Comparison of ENCODE assay signal across 24 cellular contexts in genomic region chr11:79040348-79040747, GRCh38.
DNase-seq lines count a peak whose midpoint lies in the region; ATAC-seq and TF ChIP-seq lines count a peak whose summit lies in the region.
"Had no signal": no experiment of that assay in that cellular context is flagged by ENCODE, and none has a peak within 500 bp of the region (broad histone marks: within the 10 kb centered on the region; RNA-seq: fewer than 3 reads in every experiment).

No MANE protein-coding gene starts in this region.

- intact Hi-C loops in IMR-90 (cut with micrococcal nuclease) (no loop called here), lower leg skin (cut with DNase I; ENCODE audit: low total_unique reads) (no loop called here)
- intact Hi-C loops in CD4-positive, alpha-beta memory T cell (cut with micrococcal nuclease), result no loop called here

- ATAC-seq in IMR-90 (ENCODE audit: low read depth), result no peak
- ATAC-seq: activated CD4-positive, CD25-positive, alpha-beta regulatory T cell treated with anti-CD3 and anti-CD28 coated beads, Interleukin-2, amount 50 U/mL, for 24 hours; K562; lower lobe of right lung; sciatic nerve had no signal

- H3K23ac ChIP-seq in IMR-90 (ENCODE audit: low read depth, low read length), result no peak overlapping the region

- no peak overlapping the region for H3K56ac ChIP-seq in IMR-90 (ENCODE audit: extremely low read depth, insufficient read depth, low read length)

- H3K27me3 ChIP-seq in IMR-90 (ENCODE audit: control insufficient read depth, insufficient read depth, low read length), result 0 out of 2 replicates have a peak, but pooled peaks cover 1% of the 10 kb centered on the region
- H3K27me3 ChIP-seq in CD4-positive, alpha-beta memory T cell (ENCODE audit: insufficient read depth, low read length), result no peaks in the 10 kb centered on the region

- peaks cover 8% of the 10 kb centered on the region; the same call in 1 of the 2 replicates for H3K4me1 ChIP-seq in IMR-90 (ENCODE audit: control insufficient read depth, insufficient read depth, low read length)
- no peaks in the 10 kb centered on the region for H3K4me1 ChIP-seq in CD4-positive, alpha-beta memory T cell (ENCODE audit: insufficient read depth, low read length)
- H3K4me1 ChIP-seq: lower lobe of right lung had no signal

- no peak overlapping the region for H4K8ac ChIP-seq in IMR-90 (ENCODE audit: low read depth in 2 of 2, low read length in 2 of 2)

- no peak overlapping the region for H3K9ac ChIP-seq in IMR-90 (ENCODE audit: low read depth, low read length)

- H3K36me3 ChIP-seq in IMR-90 (ENCODE audit: control insufficient read depth, insufficient read depth, low read length), result no peaks in the 10 kb centered on the region; the same call in 1 of the 2 replicates
- no peaks in the 10 kb centered on the region for H3K36me3 ChIP-seq in CD4-positive, alpha-beta memory T cell (ENCODE audit: insufficient read depth, low read length)
- H3K36me3 ChIP-seq: lower lobe of right lung had no signal

- no peak overlapping the region for H3K18ac ChIP-seq in IMR-90 (ENCODE audit: low read depth, low read length)

- H3K4me2 ChIP-seq in IMR-90 (ENCODE audit: low read depth, low read length), result no peak overlapping the region

- POLR2A ChIA-PET in IMR-90 (lab: Charles Lee; ENCODE audit: unreplicated experiment), result no interaction called here
- POLR2A ChIA-PET in CD4-positive, alpha-beta memory T cell (lab: Charles Lee; ENCODE audit: partially characterized antibody), result no interaction called here

- H2BK15ac ChIP-seq in IMR-90 (ENCODE audit: low read depth, low read length), result no peak overlapping the region

- no peak overlapping the region for H4K91ac ChIP-seq in IMR-90 (ENCODE audit: insufficient read depth, low read depth, low read length)

- H3K4me3 ChIP-seq in IMR-90 (ENCODE audit: insufficient read depth, low read depth, low read length) (no peak overlapping the region), choroid plexus epithelial cell (ENCODE audit: low read depth, low read length) (no peak overlapping the region), lower leg skin (ENCODE audit: low read depth, poor library complexity, severe bottlenecking) (no peak overlapping the region)
- H3K4me3 ChIP-seq in CD4-positive, alpha-beta memory T cell (ENCODE audit: low read length in 2 of 2), result no peak overlapping the region
- H3K4me3 ChIP-seq: K562, lower lobe of right lung had no signal

- H2AFZ ChIP-seq in IMR-90 (replicated peaks; ENCODE audit: low read length, poor library complexity), result no peak overlapping the region

- in situ Hi-C loops in IMR-90 (cut with MboI; ENCODE audit: low sequenced_read_pairs) (no loop called here), GM13976 (cut with MboI; ENCODE audit: low sequenced_read_pairs, unreplicated experiment) (no loop called here)

- H3K4ac ChIP-seq in IMR-90 (ENCODE audit: low read depth, low read length), result no peak overlapping the region

- H3K79me1 ChIP-seq in IMR-90 (ENCODE audit: low read depth in 1 of 2, low read length in 2 of 2), result no peaks in the 10 kb centered on the region

- H4K5ac ChIP-seq in IMR-90 (ENCODE audit: low read depth, low read length), result no peak overlapping the region

- WGBS in IMR-90 (ENCODE audit: extremely low coverage in 2 of 2, insufficient read length in 1 of 2), 2 experiments, result no CpG with 5 or more reads among the region's 1 CpG
- WGBS in lower leg skin, 2 donors, result 37 to 60% methylated on average over 1 of the region's 1 CpG

- no peak for TF ChIP-seq RAD21 in IMR-90 (IDR thresholded peaks at IDR 0.05; ENCODE audit: low read length)

- BruUV-seq in IMR-90 (replicated peaks; lab: Mats Ljungman, UMichigan), result no TSS peak

- DNase-seq in Ammon's horn (ENCODE audit: low spot score) (peak; percentile 57), IMR-90 (peak; percentile 40), choroid plexus epithelial cell (ENCODE audit: low read depth) (peak; percentile 36), inferior parietal cortex (ENCODE audit: extremely low spot score) (peak; percentile 43), AG08396 (ENCODE audit: low spot score) (no peak), GM13976 (ENCODE audit: low spot score) (no peak), lower leg skin (ENCODE audit: low spot score in 2 of 2) (no peak)
- DNase-seq in CD4-positive, alpha-beta memory T cell, result no peak
- DNase-seq: ACHN; activated CD4-positive, alpha-beta memory T cell treated with anti-CD3 and anti-CD28 coated beads for 36 hours; activated effector memory CD4-positive, alpha-beta T cell treated with Interleukin-2 at 50 U/mL for 16 hours; activated naive CD8-positive, alpha-beta T cell treated with anti-CD3 and anti-CD28 coated beads, Interleukin-2, amount 10 ng/mL, durations not matched to agents 7 days and 5 days; lower lobe of right lung; NCI-H1436; NCI-H82; OCI-M1; Right ventricle myocardium superior; stimulated activated naive CD4-positive, alpha-beta T cell treated with Interleukin-2 at 50 U/mL for 16 hours; SW 1271 had no signal

- no peak overlapping the region for H2BK120ac ChIP-seq in IMR-90 (ENCODE audit: low read depth, low read length)

- H3K14ac ChIP-seq in IMR-90 (replicated peaks; ENCODE audit: low read depth, low read length), result no peak overlapping the region

- no peak overlapping the region for H3K4me3 Mint-ChIP-seq in CD4-positive, alpha-beta memory T cell
- H3K4me3 Mint-ChIP-seq: activated CD4-positive, alpha-beta memory T cell treated with anti-CD3 and anti-CD28 coated beads for 36 hours; activated naive CD8-positive, alpha-beta T cell treated with anti-CD3 and anti-CD28 coated beads, Interleukin-2, amount 10 ng/mL, durations not matched to agents 7 days and 5 days had no signal

- H3K36me3 Mint-ChIP-seq in CD4-positive, alpha-beta memory T cell, result no peaks in the 10 kb centered on the region
- H3K36me3 Mint-ChIP-seq: activated CD4-positive, alpha-beta memory T cell treated with anti-CD3 and anti-CD28 coated beads for 36 hours; activated naive CD8-positive, alpha-beta T cell treated with anti-CD3 and anti-CD28 coated beads, Interleukin-2, amount 10 ng/mL, durations not matched to agents 7 days and 5 days; CD14-positive monocyte had no signal

- no peak overlapping the region for H3K27ac Mint-ChIP-seq in CD4-positive, alpha-beta memory T cell
- H3K27ac Mint-ChIP-seq: activated CD4-positive, alpha-beta memory T cell treated with anti-CD3 and anti-CD28 coated beads for 36 hours; activated naive CD8-positive, alpha-beta T cell treated with anti-CD3 and anti-CD28 coated beads, Interleukin-2, amount 10 ng/mL, durations not matched to agents 7 days and 5 days; CD14-positive monocyte had no signal

- no peak overlapping the region for H2BK5ac ChIP-seq in IMR-90 (ENCODE audit: low read depth, low read length, poor library complexity, severe bottlenecking)

- H2BK20ac ChIP-seq in IMR-90 (ENCODE audit: low read depth, low read length), result no peak overlapping the region

- no peak overlapping the region for H2AK5ac ChIP-seq in IMR-90 (ENCODE audit: low read depth, low read length)

- no peaks in the 10 kb centered on the region for H3K9me1 ChIP-seq in IMR-90 (ENCODE audit: insufficient read depth, low read length)

- TF ChIP-seq POLR2A in IMR-90 (IDR thresholded peaks at IDR 0.05; ENCODE audit: low read depth, low read length) (no peak), lower leg skin (IDR thresholded peaks at IDR 0.05) (no peak)

- no peaks in the 10 kb centered on the region for H3K4me1 Mint-ChIP-seq in CD4-positive, alpha-beta memory T cell
- H3K4me1 Mint-ChIP-seq: activated naive CD8-positive, alpha-beta T cell treated with anti-CD3 and anti-CD28 coated beads, Interleukin-2, amount 10 ng/mL, durations not matched to agents 7 days and 5 days; CD14-positive monocyte had no signal

- peaks cover 7% of the 10 kb centered on the region for H3K9me3 ChIP-seq in IMR-90 (ENCODE audit: control insufficient read depth, insufficient read depth, low read length)
- no peaks in the 10 kb centered on the region for H3K9me3 ChIP-seq in CD4-positive, alpha-beta memory T cell (ENCODE audit: control insufficient read depth in 1 of 2, low read length in 2 of 2)
- H3K9me3 ChIP-seq: lower lobe of right lung had no signal

- H2AK9ac ChIP-seq in IMR-90 (replicated peaks; ENCODE audit: low read depth, low read length, poor library complexity), result no peak overlapping the region

- H3K27ac ChIP-seq in IMR-90 (ENCODE audit: insufficient read depth, low read length), result no peak overlapping the region
- no peak overlapping the region for H3K27ac ChIP-seq in CD4-positive, alpha-beta memory T cell (ENCODE audit: low read depth, low read length)
- H3K27ac ChIP-seq: epithelial cell of prostate, lower lobe of right lung had no signal

- TF ChIP-seq CTCF in IMR-90 (conservative IDR thresholded peaks at IDR 0.05; ENCODE audit: low read depth, low read length) (no peak), choroid plexus epithelial cell (conservative IDR thresholded peaks at IDR 0.05; ENCODE audit: low read depth, low read length) (no peak), GM13976 (IDR thresholded peaks at IDR 0.05; ENCODE audit: borderline replicate concordance, control extremely low read depth, extremely low read depth, insufficient read depth, missing control alignments) (no peak), lower leg skin (IDR thresholded peaks at IDR 0.05) (no peak)

- H3K9me3 Mint-ChIP-seq in CD4-positive, alpha-beta memory T cell, result peaks cover 0 to 2% (median 0%) of the 10 kb centered on the region in 8 donors
- H3K9me3 Mint-ChIP-seq: activated CD4-positive, alpha-beta memory T cell treated with anti-CD3 and anti-CD28 coated beads for 36 hours; activated naive CD8-positive, alpha-beta T cell treated with anti-CD3 and anti-CD28 coated beads, Interleukin-2, amount 10 ng/mL, durations not matched to agents 7 days and 5 days had no signal

- peaks cover 0 to 4% of the 10 kb centered on the region in 2 donors for H3K27me3 Mint-ChIP-seq in CD4-positive, alpha-beta memory T cell

- no peaks in the 10 kb centered on the region for H4K20me1 ChIP-seq in IMR-90 (ENCODE audit: insufficient read depth, low read length)

- dilution Hi-C loops in IMR-90 (cut with HindIII; ENCODE audit: low sequenced_read_pairs, unreplicated experiment), result no loop called here

- CTCF ChIA-PET in IMR-90 (lab: Yijun Ruan, JAX), result interaction anchor here (0.6 kb wide), 1 partner anchor 37 kb away, joined by 4 read pairs; no protein-coding TSS in a partner anchor
- CTCF ChIA-PET in CD4-positive, alpha-beta memory T cell (lab: Charles Lee; ENCODE audit: partially characterized antibody), result no interaction called here

TF ChIP-seq in IMR-90, 13 proteins besides CTCF, POLR2A, EP300 and RAD21 (continues in another document):
- TF ChIP-seq RFX5 (IDR thresholded peaks at IDR 0.05; ENCODE audit: low read depth, low read length) (no peak), MXI1 (IDR thresholded peaks at IDR 0.05; ENCODE audit: borderline replicate concordance, low read depth, low read length) (no peak), NFE2L2 (IDR thresholded peaks at IDR 0.05; ENCODE audit: low read depth, low read length) (no peak), MAZ (IDR thresholded peaks at IDR 0.05; ENCODE audit: borderline replicate concordance, low read depth, low read length) (no peak), RCOR1 (IDR thresholded peaks at IDR 0.05; ENCODE audit: insufficient replicate concordance, low read length) (no peak), MAFK (IDR thresholded peaks at IDR 0.05; ENCODE audit: low read depth, low read length) (no peak), CEBPB (IDR thresholded peaks at IDR 0.05; ENCODE audit: low read depth, low read length) (no peak), CHD1 (IDR thresholded peaks at IDR 0.05; ENCODE audit: low read depth, low read length) (no peak)

Comparison
In these comparisons a context has a peak if more than half of its experiments do, and no peak if none do; other contexts are left out.
1. DNase-seq: peak in Ammon's horn (single experiment), IMR-90 (single experiment), choroid plexus epithelial cell (single experiment) and inferior parietal cortex (single experiment); none in AG08396 (single experiment), GM13976 (single experiment), CD4-positive, alpha-beta memory T cell (0 of 5) and lower leg skin (0 of 2).